Comparison of ENCODE assay signal across 9 cellular contexts in the genomic region with DNA sequence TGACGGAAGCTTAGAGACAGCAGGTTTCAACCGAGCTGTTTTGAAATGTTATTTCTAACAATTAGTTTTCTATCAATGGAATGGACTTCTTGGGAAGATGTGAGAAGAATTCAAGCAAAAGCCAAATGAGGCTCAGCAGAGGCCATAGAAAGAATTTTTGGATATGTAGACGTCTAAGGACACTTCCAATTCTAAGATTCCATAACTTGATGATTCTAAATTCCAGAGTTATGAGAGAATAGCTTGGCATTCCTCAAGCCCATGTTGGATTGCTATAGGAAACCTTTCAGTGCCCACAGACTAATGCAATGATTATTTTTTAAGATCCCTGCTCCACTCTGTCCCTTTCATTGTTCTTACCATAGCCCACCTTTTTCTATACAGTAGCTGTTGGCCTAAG.
"Had no signal": no experiment of that assay in that cellular context is flagged by ENCODE, and none has a peak within 500 bp of the region (broad histone marks: within the 10 kb centered on the region; RNA-seq: fewer than 3 reads in every experiment).

No MANE protein-coding gene starts in this region.

- H3K4me3 Mint-ChIP-seq: GM23338, H9, IgD-negative memory B cell had no signal

- H3K27ac Mint-ChIP-seq: GM23338, H9, IgD-negative memory B cell had no signal

- H3K27ac ChIP-seq: HL-60 had no signal

- H3K4me2 ChIP-seq: GM23338 had no signal

- H3K4me1 Mint-ChIP-seq: IgD-negative memory B cell had no signal

- DNase-seq: H9, HCEC 1CT, KBM-7 had no signal

- FAIRE-seq: H1, H54, HepG2 had no signal

- H3K36me3 Mint-ChIP-seq: IgD-negative memory B cell had no signal

- H3K9me3 Mint-ChIP-seq: IgD-negative memory B cell had no signal

- H3K4me3 ChIP-seq: GM23338 had no signal
